ENCODE assay signal across 8 cellular contexts in the genomic region with DNA sequence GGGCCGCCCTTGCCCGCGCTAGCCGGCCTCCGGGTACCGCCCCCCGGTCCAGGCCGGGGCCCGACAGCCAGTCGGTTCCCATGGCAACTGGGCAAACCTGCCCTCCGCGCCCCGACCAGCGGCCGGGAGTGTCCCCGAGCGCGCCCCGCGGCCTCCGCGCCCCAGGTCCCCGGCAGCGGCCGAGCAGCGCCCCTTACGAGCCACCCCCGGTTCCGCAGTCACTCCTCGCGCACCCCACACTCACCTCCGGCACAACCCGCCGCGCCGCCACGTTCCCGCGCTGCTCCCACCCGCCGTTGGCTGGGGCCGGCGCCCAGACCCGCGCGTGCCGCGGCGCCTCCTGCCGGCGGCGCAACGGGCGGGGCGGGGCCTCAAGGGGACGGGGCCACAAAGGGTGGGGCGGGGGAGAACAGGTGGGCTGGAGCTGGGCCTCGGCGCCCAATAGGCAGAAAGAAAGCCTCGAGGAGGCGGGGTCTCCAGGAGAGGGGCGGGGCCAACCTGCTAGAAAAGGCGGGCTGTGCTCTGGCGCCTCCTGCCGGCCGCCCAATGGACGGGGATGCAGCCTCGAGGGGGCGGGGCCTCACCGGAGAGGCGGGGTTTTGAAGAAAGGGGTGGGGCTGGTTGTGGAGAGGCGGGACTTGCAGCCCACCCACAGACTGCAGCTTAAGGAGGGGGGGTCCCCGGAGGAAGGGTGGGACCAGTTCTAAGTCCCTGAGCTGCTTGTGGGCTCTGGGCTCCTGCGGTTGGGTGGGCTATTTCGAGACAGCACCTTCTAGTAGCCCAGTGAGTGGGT. TPM values are rescaled to one million over a fixed set of nuclear protein-coding genes. Genes with fewer than 3 reads are reported as not detected.
A peak's percentile ranks its signal among the peaks of the same experiment; 100 is the strongest.
DNase-seq lines count a peak whose midpoint lies in the region; ATAC-seq lines count a peak whose summit lies in the region.

A gene with protein sequence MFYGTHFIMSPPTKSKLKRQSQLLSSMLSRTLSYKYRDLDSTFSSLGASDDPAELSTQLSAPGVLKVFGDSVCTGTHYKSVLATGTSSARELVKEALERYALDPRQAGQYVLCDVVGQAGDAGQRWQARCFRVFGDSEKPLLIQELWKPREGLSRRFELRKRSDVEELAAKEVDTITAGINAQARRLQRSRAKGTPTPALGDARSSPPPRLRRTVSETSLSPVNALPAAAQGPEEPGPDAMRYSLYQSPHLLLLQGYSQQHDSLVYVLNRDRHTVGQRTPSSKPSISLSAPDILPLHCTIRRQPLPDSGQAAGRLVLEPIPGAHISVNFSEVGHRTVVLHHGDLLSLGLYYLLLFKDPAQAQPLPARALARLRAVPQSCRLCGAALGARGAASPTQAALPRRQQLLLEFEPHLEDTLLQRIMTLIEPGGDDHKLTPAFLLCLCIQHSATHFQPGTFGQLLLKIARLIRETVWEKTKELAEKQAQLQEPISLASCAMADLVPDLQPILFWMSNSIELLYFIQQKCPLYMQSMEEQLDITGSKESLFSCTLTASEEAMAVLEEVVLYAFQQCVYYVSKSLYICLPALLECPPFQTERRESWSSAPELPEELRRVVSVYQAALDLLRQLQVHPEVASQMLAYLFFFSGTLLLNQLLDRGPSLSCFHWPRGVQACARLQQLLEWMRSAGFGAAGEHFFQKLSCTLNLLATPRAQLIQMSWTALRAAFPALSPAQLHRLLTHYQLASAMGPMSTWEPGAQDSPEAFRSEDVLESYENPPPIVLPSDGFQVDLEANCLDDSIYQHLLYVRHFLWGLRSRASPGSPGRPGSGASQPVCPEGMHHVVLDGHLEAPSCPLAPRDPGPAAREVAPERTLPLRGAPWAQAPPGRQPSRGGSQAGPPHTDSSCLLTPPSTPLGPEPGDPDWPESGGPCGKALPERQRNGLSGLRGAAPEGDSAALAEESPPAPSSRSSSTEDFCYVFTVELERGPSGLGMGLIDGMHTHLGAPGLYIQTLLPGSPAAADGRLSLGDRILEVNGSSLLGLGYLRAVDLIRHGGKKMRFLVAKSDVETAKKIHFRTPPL (minus strand): TSS at position 365 of the 793 bp plus-strand sequence. CDS start 5,577 bp downstream, outside the sequence.

- ATAC-seq in GM19467 (IDR thresholded peaks at IDR 0.05; ENCODE audit: unreplicated experiment) = peak; percentile 66

- peak within 1 kb of the TSS; percentile 64 for H2BK15ac ChIP-seq in neuronal stem cell (ENCODE audit: low read length)

- H2BK5ac ChIP-seq in neuronal stem cell (ENCODE audit: low read length) = peak within 1 kb of the TSS; percentile 16

- no peaks in the 10 kb centered on the region for H3K79me1 ChIP-seq in neuronal stem cell (ENCODE audit: low read depth, low read length)

- peak within 1 kb of the TSS; percentile 86 to 100 (median 99) for H3K4me2 ChIP-seq in BLaER1 treated with 17β-estradiol and CSF1 and Interleukin-3, amounts not matched to agents 10 nM and 100 nM
- H3K4me2 ChIP-seq in neuronal stem cell (ENCODE audit: insufficient read depth, low read length, poor library complexity, severe bottlenecking) = peak within 1 kb of the TSS; percentile 98

- peaks cover 0 to 39% (median 0%) of the 10 kb centered on the region in 11 experiments; a peak in 8 of 22 replicates for H3K27me3 ChIP-seq in BLaER1 treated with 17β-estradiol and CSF1 and Interleukin-3, amounts not matched to agents 10 nM and 100 nM
- H3K27me3 ChIP-seq in neuronal stem cell (ENCODE audit: control insufficient read depth in 3 of 3, insufficient read depth in 3 of 3, low read depth in 1 of 3, low read length in 3 of 3) = no peaks in the 10 kb centered on the region
- no peaks in the 10 kb centered on the region for H3K27me3 ChIP-seq in stomach smooth muscle (ENCODE audit: control insufficient read depth in 1 of 2, insufficient read depth in 2 of 2, low read length in 2 of 2)

- H2BK120ac ChIP-seq in neuronal stem cell (ENCODE audit: low read depth, low read length) = no peak within 1 kb of the TSS

- H3K4me1 ChIP-seq in BLaER1 treated with 17β-estradiol and CSF1 and Interleukin-3, amounts not matched to agents 10 nM and 100 nM = peaks cover 27 to 58% (median 47%) of the 10 kb centered on the region in 10 experiments
- H3K4me1 ChIP-seq in neuronal stem cell (ENCODE audit: control insufficient read depth in 2 of 2, insufficient read depth in 1 of 2, low read depth in 1 of 2, low read length in 2 of 2) (peaks cover 5 to 20% of the 10 kb centered on the region in 2 donors), stomach smooth muscle (ENCODE audit: control insufficient read depth, insufficient read depth, low read length) (peaks cover 20% of the 10 kb centered on the region)

- H4K20me1 ChIP-seq in BLaER1 treated with 17β-estradiol and CSF1 and Interleukin-3, amounts not matched to agents 10 nM and 100 nM = peaks cover 0 to 5% (median 0%) of the 10 kb centered on the region in 11 experiments; a peak in 2 of 22 replicates

- H3K27ac ChIP-seq in BLaER1 treated with 17β-estradiol and CSF1 and Interleukin-3, amounts not matched to agents 10 nM and 100 nM = peak within 1 kb of the TSS in 9 of 11 experiments; percentile 56 to 79 (median 74); a peak in 17 of 22 replicates
- H3K27ac ChIP-seq in neuronal stem cell (replicated peaks; ENCODE audit: low read length) (no peak within 1 kb of the TSS), stomach smooth muscle (ENCODE audit: low read length) (peak within 1 kb of the TSS; percentile 62)

- peak within 1 kb of the TSS; percentile 98 for H2AFZ ChIP-seq in neuronal stem cell (ENCODE audit: low read length)

- no peak within 1 kb of the TSS for H2AK5ac ChIP-seq in neuronal stem cell (ENCODE audit: low read depth, low read length)

- H3K36me3 ChIP-seq in BLaER1 treated with 17β-estradiol and CSF1 and Interleukin-3, amounts not matched to agents 10 nM and 100 nM = peaks cover 0 to 2% (median 0%) of the 10 kb centered on the region in 11 experiments; a peak in 1 of 22 replicates
- no peaks in the 10 kb centered on the region for H3K36me3 ChIP-seq in neuronal stem cell (replicated peaks in 1 of 2; ENCODE audit: control insufficient read depth in 2 of 2, insufficient read depth in 2 of 2, low read length in 2 of 2)
- H3K36me3 ChIP-seq in stomach smooth muscle (ENCODE audit: control insufficient read depth in 2 of 2, insufficient read depth in 2 of 2, low read length in 2 of 2) = no peaks in the 10 kb centered on the region

- peak; percentile 77 for DNase-seq in LHCN-M2 (ENCODE audit: low read depth)
- DNase-seq in SIG-M5 (lab: John Stamatoyannopoulos, UW) = peak; percentile 9
- peak; percentile 83 for DNase-seq in activated naive CD4-positive, alpha-beta T cell treated with Interleukin-2 at 50 U/mL for 16 hours
- DNase-seq in foreskin melanocyte = peak; percentile 70
- peak; percentile 90 for DNase-seq in neuronal stem cell (ENCODE audit: low spot score)

- H3K14ac ChIP-seq in neuronal stem cell (ENCODE audit: low read length) = no peak within 1 kb of the TSS

- H3K9me3 ChIP-seq in BLaER1 treated with 17β-estradiol and CSF1 and Interleukin-3, amounts not matched to agents 10 nM and 100 nM (replicated peaks in 1 of 11) = no peaks in the 10 kb centered on the region
- H3K9me3 ChIP-seq in neuronal stem cell (replicated peaks in 1 of 2; ENCODE audit: control insufficient read depth in 2 of 2, insufficient read depth in 1 of 2, low read depth in 1 of 2, low read length in 2 of 2) (no peaks in the 10 kb centered on the region), stomach smooth muscle (ENCODE audit: control insufficient read depth in 2 of 2, low read length in 2 of 2) (no peaks in the 10 kb centered on the region)

- no peak within 1 kb of the TSS for H4K91ac ChIP-seq in neuronal stem cell (ENCODE audit: low read depth, low read length, poor library complexity)

- peak within 1 kb of the TSS; percentile 62 to 90 (median 75) for H3K4me3 ChIP-seq in BLaER1 treated with 17β-estradiol and CSF1 and Interleukin-3, amounts not matched to agents 10 nM and 100 nM
- H3K4me3 ChIP-seq in neuronal stem cell (ENCODE audit: low read length in 2 of 2) (peak within 1 kb of the TSS; percentile 68 to 92), stomach smooth muscle (ENCODE audit: low read length in 2 of 2) (peak within 1 kb of the TSS; percentile 63 to 74)

- peak within 1 kb of the TSS; percentile 91 for H3K18ac ChIP-seq in neuronal stem cell (ENCODE audit: low read length)

- WGBS in neuronal stem cell (ENCODE audit: extremely low coverage in 2 of 2, insufficient read length in 2 of 2, insufficient replicate concordance in 1 of 2), 2 donors = no CpG with 5 or more reads among the region's 75 CpGs

- H4K8ac ChIP-seq in neuronal stem cell (ENCODE audit: low read depth, low read length) = no peak within 1 kb of the TSS

- H2BK12ac ChIP-seq in neuronal stem cell (ENCODE audit: low read length) = no peak within 1 kb of the TSS

- peak within 1 kb of the TSS; percentile 67 to 90 (median 79); a peak in 21 of 22 replicates for H3K9ac ChIP-seq in BLaER1 treated with 17β-estradiol and CSF1 and Interleukin-3, amounts not matched to agents 10 nM and 100 nM
- H3K9ac ChIP-seq in neuronal stem cell (ENCODE audit: low read depth, low read length, poor library complexity) (peak within 1 kb of the TSS; percentile 85), stomach smooth muscle (ENCODE audit: low read length in 2 of 2) (peak within 1 kb of the TSS; percentile 26 to 36)

- H3K4ac ChIP-seq in neuronal stem cell (ENCODE audit: low read length) = no peak within 1 kb of the TSS

- peak within 1 kb of the TSS; percentile 83 for H3K23ac ChIP-seq in neuronal stem cell (ENCODE audit: low read depth, low read length, poor library complexity)

RNA-seq across cellular contexts. Expression of the gene that starts here (rescaled TPM):
- 2.5 and 3.5 TPM in 2 replicates for total RNA-seq in LHCN-M2 (2014; rRNA removed)
- 1.4 TPM for polyA plus RNA-seq in LHCN-M2 (2012)
- 6.1 TPM for polyA plus RNA-seq in neuronal stem cell (2013, experiment 1 of 2)
- polyA plus RNA-seq in neuronal stem cell (2013, experiment 2 of 2) = 6.0 TPM

Comparison
In these comparisons a context has a peak if more than half of its experiments do, and no peak if none do; other contexts are left out.
1. H3K9ac ChIP-seq: peak in every context shown above with its lines; median percentile 85 in neuronal stem cell; 79 in BLaER1 treated with 17β-estradiol and CSF1 and Interleukin-3, amounts not matched to agents 10 nM and 100 nM; 31 in stomach smooth muscle.
2. DNase-seq: peak in every context shown above with its lines; median percentile 90 in neuronal stem cell; 83 in activated naive CD4-positive, alpha-beta T cell treated with Interleukin-2 at 50 U/mL for 16 hours; 77 in LHCN-M2; 70 in foreskin melanocyte; 9 in SIG-M5.